13 cellular contexts compared by ENCODE assay signal in the genomic region with DNA sequence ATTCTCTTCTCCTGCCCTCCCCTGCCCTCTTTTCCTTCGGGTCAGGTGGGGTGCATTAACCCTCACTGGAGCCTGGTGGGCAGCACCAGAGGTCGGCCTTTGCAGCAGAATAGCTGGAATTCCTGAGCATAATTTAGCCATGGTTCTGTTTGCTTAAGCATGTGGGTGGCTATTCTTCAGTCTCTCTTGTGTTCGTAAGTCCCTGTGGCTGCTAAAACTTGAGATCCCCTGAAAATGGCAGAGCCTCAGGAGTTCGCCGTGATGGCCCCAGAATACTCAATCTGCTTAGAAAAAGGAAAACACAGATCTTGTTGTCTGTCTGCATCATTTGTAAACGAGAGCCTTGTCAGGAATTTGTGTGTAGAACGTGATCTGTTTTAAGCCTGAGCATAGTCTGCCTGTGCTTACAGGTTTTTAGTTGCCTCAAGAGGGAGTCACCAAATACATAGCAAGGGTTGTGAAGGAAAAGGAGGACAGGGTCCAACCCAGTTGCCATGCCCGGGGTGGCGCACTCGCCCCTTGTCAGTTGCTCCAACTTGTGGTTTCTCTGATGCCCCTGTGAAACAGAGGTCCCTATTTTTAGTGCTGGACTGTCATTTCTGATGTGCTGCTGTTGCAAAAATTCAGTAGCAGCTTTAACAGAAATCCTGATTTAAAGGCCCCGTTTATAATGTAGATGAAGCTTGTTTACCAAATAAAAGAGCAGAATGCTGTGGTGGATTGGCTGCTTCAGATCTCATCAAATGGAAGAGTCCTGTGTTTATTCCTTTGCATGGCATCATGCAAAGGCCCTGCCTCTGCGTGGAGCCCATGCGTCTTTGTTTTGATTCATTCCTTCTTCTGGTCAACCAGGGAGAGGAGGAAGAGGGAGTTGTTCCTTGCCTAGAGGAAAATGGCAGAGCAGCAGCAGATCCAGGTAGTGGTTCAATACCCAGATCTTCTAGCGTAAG.
A peak's percentile ranks its signal among the peaks of the same experiment; 100 is the strongest.
DNase-seq lines count a peak whose midpoint lies in the region; ATAC-seq lines count a peak whose summit lies in the region.
"Had no signal": no experiment of that assay in that cellular context is flagged by ENCODE, and none has a peak within 500 bp of the region (broad histone marks: within the 10 kb centered on the region; RNA-seq: fewer than 3 reads in every experiment).

No MANE protein-coding gene starts in this region.

- ATAC-seq in HG03045 (IDR thresholded peaks at IDR 0.05; ENCODE audit: unreplicated experiment) (no peak), HG03025 (IDR thresholded peaks at IDR 0.05; ENCODE audit: low FRiP score, unreplicated experiment) (no peak)
- ATAC-seq: lower lobe of right lung had no signal

- peak; percentile 74 for DNase-seq in astrocyte of the hippocampus (ENCODE audit: low read depth, low spot score)
- peak; percentile 91 for DNase-seq in islet precursor cell
- DNase-seq in retina: peak; percentile 39
- DNase-seq in NAMALWA (ENCODE audit: low spot score): no peak
- no peak for DNase-seq in NCI-H1436 (lab: John Stamatoyannopoulos, UW)
- DNase-seq: activated CD4-positive, alpha-beta T cell treated with anti-CD3 and anti-CD28 coated beads for 1 hour; lower lobe of right lung; NCI-H1048; small intestine had no signal

- no peaks in the 10 kb centered on the region for H3K36me3 ChIP-seq in HUES48 (ENCODE audit: control insufficient read depth, insufficient read depth, low read length)
- H3K36me3 ChIP-seq: HAP-1 had no signal

- peaks cover 18% of the 10 kb centered on the region for H3K4me1 ChIP-seq in HUES48 (ENCODE audit: control insufficient read depth, insufficient read depth, low read length)

- peak overlapping the region; percentile 83 for H3K27ac ChIP-seq in HUES48 (ENCODE audit: low read depth, low read length)
- H3K27ac ChIP-seq: lower lobe of right lung had no signal

- H3K9ac ChIP-seq in HUES48 (ENCODE audit: low read depth, low read length): no peak overlapping the region

- peaks cover 67% of the 10 kb centered on the region for H3K27me3 ChIP-seq in HUES48 (ENCODE audit: control insufficient read depth, insufficient read depth, low read length)

- H3K9me3 ChIP-seq in HUES48 (ENCODE audit: control insufficient read depth, insufficient read depth, low read length): no peaks in the 10 kb centered on the region
- H3K9me3 ChIP-seq: HAP-1, lower lobe of right lung had no signal

- H3K4me3 ChIP-seq in HUES48 (ENCODE audit: low read depth, low read length): peak overlapping the region; percentile 15
- H3K4me3 ChIP-seq: HAP-1, lower lobe of right lung had no signal

Comparison
In these comparisons a context has a peak if more than half of its experiments do, and no peak if none do; other contexts are left out.
1. DNase-seq: peak in astrocyte of the hippocampus (single experiment), islet precursor cell (single experiment) and retina (single experiment); none in NAMALWA (single experiment) and NCI-H1436 (single experiment).